12 cellular contexts compared by ENCODE assay signal in genomic region chr2:55555977-55556376, GRCh38. TPM values are rescaled to one million over a fixed set of nuclear protein-coding genes. Genes with fewer than 3 reads are reported as not detected.
DNase-seq lines count a peak whose midpoint lies in the region; ATAC-seq and TF ChIP-seq lines count a peak whose summit lies in the region.
"Had no signal": no experiment of that assay in that cellular context is flagged by ENCODE, and none has a peak within 500 bp of the region (broad histone marks: within the 10 kb centered on the region; RNA-seq: fewer than 3 reads in every experiment).

No MANE protein-coding gene starts in this region.

- DNase-seq in cardiac muscle cell (ENCODE audit: low read depth in 1 of 2, low spot score in 1 of 2) (peak; percentile 54 to 57), cardiac septum (ENCODE audit: low spot score) (no peak), adipocyte (ENCODE audit: low read depth) (peak; percentile 18), iPS-NIHi7 (ENCODE audit: extremely low spot score) (peak; percentile 11), NCI-H2227 treated with DMSO at 0.1 percent for 48 hours (lab: John Stamatoyannopoulos, UW) (no peak), DMS153 treated with DMSO at 0.1 percent for 48 hours (lab: John Stamatoyannopoulos, UW; ENCODE audit: unreplicated experiment) (no peak), mucosa of descending colon (no peak)
- DNase-seq: activated CD4-positive, alpha-beta T cell treated with anti-CD3 and anti-CD28 coated beads, Interleukin-2, amount 50 U/mL, for 48 hours; AML-193; effector CD4-positive, alpha-beta T cell; naive B cell had no signal

- TF ChIP-seq CTCF in cardiac muscle cell (IDR thresholded peaks at IDR 0.05; ENCODE audit: low read depth, low read length) (no peak), mucosa of descending colon (IDR thresholded peaks at IDR 0.05) (no peak)

- H3K9ac ChIP-seq in adipocyte (ENCODE audit: low read length) = no peak overlapping the region

- no peak for ATAC-seq in mucosa of descending colon
- ATAC-seq in GM21825 (IDR thresholded peaks at IDR 0.05; ENCODE audit: unreplicated experiment) = no peak

- peaks cover 6% of the 10 kb centered on the region for H3K27me3 ChIP-seq in cardiac muscle cell
- no peaks in the 10 kb centered on the region for H3K27me3 ChIP-seq in adipocyte (replicated peaks; ENCODE audit: control insufficient read depth, insufficient read depth, low read length)

- no peak overlapping the region for H3K4me3 ChIP-seq in cardiac muscle cell
- H3K4me3 ChIP-seq in adipocyte (ENCODE audit: low read length) = no peak overlapping the region
- H3K4me3 ChIP-seq in mucosa of descending colon = no peak overlapping the region

- H3K36me3 ChIP-seq in cardiac muscle cell (peaks cover 22% of the 10 kb centered on the region), adipocyte (ENCODE audit: control insufficient read depth, insufficient read depth, low read length, severe bottlenecking) (peaks cover 66% of the 10 kb centered on the region), mucosa of descending colon (ENCODE audit: low read depth) (no peaks in the 10 kb centered on the region)

- intact Hi-C loops in cardiac septum (cut with DNase I) = no loop called here
- intact Hi-C loops in mucosa of descending colon (cut with DNase I, micrococcal nuclease) = no loop called here

- H3K4me1 ChIP-seq in cardiac muscle cell (ENCODE audit: low read depth) (peaks cover 6% of the 10 kb centered on the region), adipocyte (ENCODE audit: control insufficient read depth, insufficient read depth, low read length) (peaks cover 11% of the 10 kb centered on the region), mucosa of descending colon (ENCODE audit: low read depth) (no peaks in the 10 kb centered on the region)

- H3K27ac ChIP-seq in cardiac muscle cell = no peak overlapping the region

- H3K9me3 ChIP-seq in cardiac muscle cell (ENCODE audit: low read depth) (no peaks in the 10 kb centered on the region), adipocyte (ENCODE audit: control insufficient read depth, low read length) (peaks cover 2% of the 10 kb centered on the region), mucosa of descending colon (no peaks in the 10 kb centered on the region)

RNA-seq across cellular contexts. Expression of gene CFAP36, which starts 36.5 kb away (rescaled TPM):
- 13.2 TPM in 2 replicates for total RNA-seq in cardiac muscle cell
- polyA plus RNA-seq in cardiac muscle cell = 39.8 and 44.9 TPM in 2 replicates
- total RNA-seq in cardiac septum = 23.0 TPM
- 10 to 100 TPM in 2 of 3 donors, 1 to 10 TPM in 1; 9.5 to 40.6 (median 16.1) TPM for total RNA-seq in mucosa of descending colon

Comparison
In these comparisons a context has a peak if more than half of its experiments do, and no peak if none do; other contexts are left out.
1. DNase-seq: peak in cardiac muscle cell (2 of 2), adipocyte (single experiment) and iPS-NIHi7 (single experiment); none in cardiac septum (single experiment), NCI-H2227 treated with DMSO at 0.1 percent for 48 hours (single experiment), DMS153 treated with DMSO at 0.1 percent for 48 hours (single experiment) and mucosa of descending colon (0 of 3).